ENCODE assay signal across 15 cellular contexts in the genomic region with DNA sequence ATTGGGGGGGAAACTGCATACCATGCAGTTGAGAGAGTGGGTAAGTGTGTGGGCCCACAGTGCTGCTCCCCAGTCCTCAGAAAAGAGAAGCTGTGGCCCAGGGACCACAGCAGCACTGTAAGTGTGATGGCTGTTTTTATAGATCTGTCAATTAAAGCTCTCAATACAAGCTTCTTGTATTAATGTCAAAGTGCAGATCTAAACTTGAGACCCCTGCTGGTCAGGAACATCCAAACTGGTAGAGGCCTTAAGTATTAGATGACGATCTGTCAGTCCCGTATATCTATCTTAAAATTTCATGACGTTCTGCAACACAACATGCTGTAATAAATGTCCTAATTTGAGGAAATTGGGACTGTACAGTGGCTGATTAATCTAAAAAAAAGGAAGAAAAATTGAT.
DNase-seq lines count a peak whose midpoint lies in the region; ATAC-seq, FAIRE-seq and TF ChIP-seq lines count a peak whose summit lies in the region.
"Had no signal": no experiment of that assay in that cellular context is flagged by ENCODE, and none has a peak within 500 bp of the region (broad histone marks: within the 10 kb centered on the region; RNA-seq: fewer than 3 reads in every experiment).

No MANE protein-coding gene starts in this region.

- no peak overlapping the region for H2AFZ ChIP-seq in HepG2 (ENCODE audit: low read length)

- peaks cover 11% of the 10 kb centered on the region for H3K79me2 ChIP-seq in HepG2 (ENCODE audit: insufficient read depth, low read length)

- H3K27ac ChIP-seq in HepG2 (ENCODE audit: extremely low read length, insufficient read depth, low read length) (no peak overlapping the region), right lobe of liver (no peak overlapping the region), brain microvascular endothelial cell (no peak overlapping the region), SJCRH30 (no peak overlapping the region)
- H3K27ac ChIP-seq: heart left ventricle, uterus had no signal

- H3K9me3 ChIP-seq in HepG2 (ENCODE audit: low read length), result peaks cover 6% of the 10 kb centered on the region; the same call in 1 of the 2 replicates
- H3K9me3 ChIP-seq in right lobe of liver, result no peaks in the 10 kb centered on the region
- peaks cover 7% of the 10 kb centered on the region for H3K9me3 ChIP-seq in SJCRH30 (replicated peaks)
- H3K9me3 ChIP-seq: heart left ventricle, uterus had no signal

- H3K4me2 ChIP-seq in HepG2 (ENCODE audit: low read depth, low read length), result no peak overlapping the region

- H3K4me1 ChIP-seq in HepG2 (ENCODE audit: insufficient read depth, low read length), result peaks cover 11% of the 10 kb centered on the region; the same call in 1 of the 2 replicates
- H3K4me1 ChIP-seq in right lobe of liver, result no peaks in the 10 kb centered on the region
- peaks cover 31% of the 10 kb centered on the region for H3K4me1 ChIP-seq in SJCRH30
- H3K4me1 ChIP-seq: heart left ventricle, uterus had no signal

- peak; percentile 46 for DNase-seq in HepG2 (ENCODE audit: low spot score)
- DNase-seq in right lobe of liver, result no peak
- peak; percentile 20 for DNase-seq in NCI-H524 treated with DMSO at 0.1 percent for 48 hours (lab: John Stamatoyannopoulos, UW)
- no peak for DNase-seq in brain microvascular endothelial cell
- no peak for DNase-seq in SJCRH30
- no peak for DNase-seq in activated T-helper 2 cell treated with anti-CD3 and anti-CD28 coated beads, Interferon-gamma antibody, Interleukin-2, Interleukin-4, amounts not matched to agents 10 μg/mL and 5 μg/mL and 100 μg/mL, durations not matched to agents 14 hours and 24 hours and 36 hours (ENCODE audit: low spot score)
- no peak for DNase-seq in NOMO-1 (lab: John Stamatoyannopoulos, UW; ENCODE audit: unreplicated experiment in 2 of 2)
- DNase-seq in GF-D8 (lab: John Stamatoyannopoulos, UW), result no peak
- DNase-seq: activated CD4-positive, CD25-positive, alpha-beta regulatory T cell treated with anti-CD3 and anti-CD28 coated beads, Interleukin-2, amount 50 U/mL, for 72 hours; activated T-cell treated with anti-CD3 and anti-CD28 coated beads, Interleukin-2, amount 50 U/mL, for 4 hours; aorta; GDM1; heart left ventricle; NCI-H510A; uterus had no signal

- H3K27me3 ChIP-seq in HepG2 (ENCODE audit: control insufficient read depth in 1 of 2, insufficient read depth in 2 of 2, low read length in 2 of 2), result no peaks in the 10 kb centered on the region
- no peaks in the 10 kb centered on the region for H3K27me3 ChIP-seq in right lobe of liver
- H3K27me3 ChIP-seq in brain microvascular endothelial cell (replicated peaks), result no peaks in the 10 kb centered on the region
- no peaks in the 10 kb centered on the region for H3K27me3 ChIP-seq in SJCRH30
- H3K27me3 ChIP-seq: heart left ventricle, uterus had no signal

- H3K36me3 Mint-ChIP-seq in activated T-helper 2 cell treated with anti-CD3 and anti-CD28 coated beads, Interferon-gamma antibody, Interleukin-2, Interleukin-4, amounts not matched to agents 10 μg/mL and 5 μg/mL and 100 μg/mL, durations not matched to agents 14 hours and 24 hours and 36 hours (ENCODE audit: low read depth), result no peaks in the 10 kb centered on the region

- TF ChIP-seq EP300 in HepG2 (IDR thresholded peaks at IDR 0.05; ENCODE audit: low read depth in 2 of 2, low read length in 2 of 2), result no peak
- TF ChIP-seq EP300 in HepG2 (CRISPR knock-in tag; IDR thresholded peaks at IDR 0.05; ENCODE audit: borderline replicate concordance), result no peak

- no TSS peak for BruUV-seq in HepG2 (replicated peaks; lab: Mats Ljungman, UMichigan)

- in situ Hi-C loops in HepG2 (cut with HindIII; ENCODE audit: extremely low pct_ligation_motif_present, low pct_unique_long_range_greater_than_20kb), result loop anchor here (5.0 kb wide), 1 partner anchor 155 kb away; no protein-coding TSS in a partner anchor
- in situ Hi-C loops in brain microvascular endothelial cell (cut with HindIII; ENCODE audit: low pct_ligation_motif_present, low sequenced_read_pairs), result no loop called here

- POLR2A ChIA-PET in HepG2 (lab: Yijun Ruan, JAX), result no interaction called here

- TF ChIP-seq RAD21 in HepG2 (CRISPR knock-in tag; IDR thresholded peaks at IDR 0.05), result no peak

- TF ChIP-seq POLR2A in HepG2 (IDR thresholded peaks at IDR 0.05; ENCODE audit: insufficient read depth in 1 of 2, low read depth in 2 of 2, low read length in 2 of 2), result no peak
- no peak for TF ChIP-seq POLR2A in right lobe of liver (IDR thresholded peaks at IDR 0.05)

- no peak overlapping the region for H3K4me3 Mint-ChIP-seq in activated T-helper 2 cell treated with anti-CD3 and anti-CD28 coated beads, Interferon-gamma antibody, Interleukin-2, Interleukin-4, amounts not matched to agents 10 μg/mL and 5 μg/mL and 100 μg/mL, durations not matched to agents 14 hours and 24 hours and 36 hours (ENCODE audit: low read depth)
- H3K4me3 Mint-ChIP-seq: activated T-cell treated with anti-CD3 and anti-CD28 coated beads, Interleukin-2, amount 50 U/mL, for 4 hours had no signal

- WGBS in HepG2 (ENCODE audit: low lambda C conversion rate), result 93% methylated on average over 3 of the region's 3 CpGs
- 94% methylated on average over 3 of the region's 3 CpGs for WGBS in right lobe of liver (ENCODE audit: insufficient coverage, low coverage, low lambda C conversion rate, missing lambda C conversion rate)

- intact Hi-C loops in HepG2 (cut with micrococcal nuclease; ENCODE audit: unreplicated experiment) (loop anchor here (2.0 to 10.0 kb wide), 3 partner anchors 45 to 166 kb away; no protein-coding TSS in a partner anchor), right lobe of liver (cut with DNase I) (no loop called here)
- intact Hi-C loops in activated T-helper 2 cell treated with anti-CD3 and anti-CD28 coated beads, Interferon-gamma antibody, Interleukin-2, Interleukin-4, amounts not matched to agents 10 μg/mL and 5 μg/mL and 100 μg/mL, durations not matched to agents 14 hours and 24 hours and 36 hours (cut with micrococcal nuclease), result loop anchor here (2.0 kb wide), 1 partner anchor 166 kb away; no protein-coding TSS in a partner anchor

- H4K20me1 ChIP-seq in HepG2 (ENCODE audit: insufficient read depth, low read length), result 0 out of 2 replicates have a peak, but pooled peaks cover 3% of the 10 kb centered on the region

- no peaks in the 10 kb centered on the region for H3K27me3 Mint-ChIP-seq in activated T-helper 2 cell treated with anti-CD3 and anti-CD28 coated beads, Interferon-gamma antibody, Interleukin-2, Interleukin-4, amounts not matched to agents 10 μg/mL and 5 μg/mL and 100 μg/mL, durations not matched to agents 14 hours and 24 hours and 36 hours (ENCODE audit: low read depth)

- H3K9ac ChIP-seq in HepG2 (ENCODE audit: insufficient read depth, low read depth, low read length), result no peak overlapping the region

- no peak overlapping the region for H3K27ac Mint-ChIP-seq in activated T-helper 2 cell treated with anti-CD3 and anti-CD28 coated beads, Interferon-gamma antibody, Interleukin-2, Interleukin-4, amounts not matched to agents 10 μg/mL and 5 μg/mL and 100 μg/mL, durations not matched to agents 14 hours and 24 hours and 36 hours

- TF ChIP-seq CTCF in HepG2 (CRISPR knock-in tag; IDR thresholded peaks at IDR 0.05) (peak; percentile 31), right lobe of liver (IDR thresholded peaks at IDR 0.05) (peak in 1 of 4 donors; percentile 11), brain microvascular endothelial cell (IDR thresholded peaks at IDR 0.05; ENCODE audit: low read depth, low read length, missing control alignments) (peak; percentile 36)

- CTCF ChIA-PET in HepG2 (lab: Yijun Ruan, JAX; ENCODE audit: low intra/inter-chr PET ratio, low total read pairs), result interaction anchor here (2.0 kb wide), 1 partner anchor 166 kb away, joined by 16 read pairs; no protein-coding TSS in a partner anchor

- ATAC-seq in HepG2 (peak; percentile 49; the same call in 2 of the 3 replicates), right lobe of liver (no peak)
- ATAC-seq: activated T-cell treated with anti-CD3 and anti-CD28 coated beads, Interleukin-2, amount 50 U/mL, for 4 hours; heart left ventricle had no signal

- peaks cover 17% of the 10 kb centered on the region for H3K9me3 Mint-ChIP-seq in activated T-helper 2 cell treated with anti-CD3 and anti-CD28 coated beads, Interferon-gamma antibody, Interleukin-2, Interleukin-4, amounts not matched to agents 10 μg/mL and 5 μg/mL and 100 μg/mL, durations not matched to agents 14 hours and 24 hours and 36 hours
- H3K9me3 Mint-ChIP-seq: activated T-cell treated with anti-CD3 and anti-CD28 coated beads, Interleukin-2, amount 50 U/mL, for 4 hours had no signal

- peaks cover 3% of the 10 kb centered on the region for H3K4me1 Mint-ChIP-seq in activated T-helper 2 cell treated with anti-CD3 and anti-CD28 coated beads, Interferon-gamma antibody, Interleukin-2, Interleukin-4, amounts not matched to agents 10 μg/mL and 5 μg/mL and 100 μg/mL, durations not matched to agents 14 hours and 24 hours and 36 hours (ENCODE audit: low read depth)

- no peak for FAIRE-seq in HepG2 (lab: Jason Lieb, UNC)

- H3K36me3 ChIP-seq in HepG2 (replicated peaks in 1 of 2; ENCODE audit: control insufficient read depth in 1 of 2, insufficient read depth in 2 of 2, low read length in 2 of 2) (peaks cover 0 to 2% of the 10 kb centered on the region in 2 experiments; a peak in 1 of 5 replicates), right lobe of liver (no peaks in the 10 kb centered on the region), brain microvascular endothelial cell (replicated peaks) (no peaks in the 10 kb centered on the region), SJCRH30 (peaks cover 20% of the 10 kb centered on the region)
- H3K36me3 ChIP-seq: heart left ventricle, uterus had no signal

- H3K4me3 ChIP-seq in HepG2 (replicated peaks in 1 of 3; ENCODE audit: insufficient read depth in 1 of 3, low read depth in 2 of 3, low read length in 3 of 3) (no peak overlapping the region), right lobe of liver (no peak overlapping the region), brain microvascular endothelial cell (ENCODE audit: low read depth, low read length) (no peak overlapping the region), SJCRH30 (no peak overlapping the region)
- H3K4me3 ChIP-seq: heart left ventricle, uterus had no signal

TF ChIP-seq in HepG2, 621 proteins besides CTCF, POLR2A, EP300 and RAD21 (continues in another document):
- TF ChIP-seq ZNF883 (CRISPR knock-in tag; IDR thresholded peaks at IDR 0.05; ENCODE audit: not compliant biosample characterization), result no peak
- TF ChIP-seq ZNF598 (CRISPR knock-in tag; IDR thresholded peaks at IDR 0.05; ENCODE audit: borderline replicate concordance), result no peak
- no peak for TF ChIP-seq IRX3 (CRISPR knock-in tag; IDR thresholded peaks at IDR 0.05; ENCODE audit: borderline replicate concordance, low read depth)
- TF ChIP-seq ZNF781 (CRISPR knock-in tag; IDR thresholded peaks at IDR 0.05; ENCODE audit: borderline replicate concordance, not compliant biosample characterization), result no peak

Comparison
In these comparisons a context has a peak if more than half of its experiments do, and no peak if none do; other contexts are left out.
1. DNase-seq: peak in HepG2 (single experiment) and NCI-H524 treated with DMSO at 0.1 percent for 48 hours (single experiment); none in right lobe of liver (0 of 3), brain microvascular endothelial cell (single experiment), SJCRH30 (0 of 2), activated T-helper 2 cell treated with anti-CD3 and anti-CD28 coated beads, Interferon-gamma antibody, Interleukin-2, Interleukin-4, amounts not matched to agents 10 μg/mL and 5 μg/mL and 100 μg/mL, durations not matched to agents 14 hours and 24 hours and 36 hours (single experiment), NOMO-1 (0 of 2) and GF-D8 (single experiment).
2. intact Hi-C loops: an anchor here in HepG2 (2.0 to 10.0 kb wide) and activated T-helper 2 cell treated with anti-CD3 and anti-CD28 coated beads, Interferon-gamma antibody, Interleukin-2, Interleukin-4, amounts not matched to agents 10 μg/mL and 5 μg/mL and 100 μg/mL, durations not matched to agents 14 hours and 24 hours and 36 hours (2.0 kb wide); none called in right lobe of liver.